In genomic region chr2:153059338-153060052, GRCh38 we compare ENCODE assay signal across 13 cellular contexts.
DNase-seq lines count a peak whose midpoint lies in the region; ATAC-seq and TF ChIP-seq lines count a peak whose summit lies in the region.
"Had no signal": no experiment of that assay in that cellular context is flagged by ENCODE, and none has a peak within 500 bp of the region (broad histone marks: within the 10 kb centered on the region; RNA-seq: fewer than 3 reads in every experiment).

No MANE protein-coding gene starts in this region.

- ATAC-seq in esophagus mucosa (peak; percentile 98), HG02884 (IDR thresholded peaks at IDR 0.05; ENCODE audit: unreplicated experiment) (no peak)

- no peak overlapping the region for H3K4me3 Mint-ChIP-seq in CD14-positive monocyte
- H3K4me3 Mint-ChIP-seq: T-helper 2 cell treated with Interferon-gamma antibody and Interleukin-4, amounts not matched to agents 5 μg/mL and 100 μg/mL, for 36 hours had no signal

- intact Hi-C loops in prostate gland (cut with DNase I) = no loop called here
- intact Hi-C loops in CD14-positive monocyte (cut with micrococcal nuclease) = no loop called here

- no peaks in the 10 kb centered on the region for H3K9me3 ChIP-seq in prostate gland
- H3K9me3 ChIP-seq: right atrium auricular region had no signal

- TF ChIP-seq CTCF in prostate gland (IDR thresholded peaks at IDR 0.05) = no peak
- TF ChIP-seq CTCF in CD14-positive monocyte (IDR thresholded peaks at IDR 0.05) = no peak

- no peak overlapping the region for H3K4me3 ChIP-seq in prostate gland
- H3K4me3 ChIP-seq: right atrium auricular region had no signal

- no peaks in the 10 kb centered on the region for H3K36me3 Mint-ChIP-seq in CD14-positive monocyte

- peak; percentile 29 for DNase-seq in DMS 273 (lab: John Stamatoyannopoulos, UW; ENCODE audit: unreplicated experiment)
- DNase-seq in DMS 273 treated with DMSO at 0.1 percent for 48 hours (lab: John Stamatoyannopoulos, UW) = no peak
- DNase-seq in NCI-H510A (lab: John Stamatoyannopoulos, UW) = peak; percentile 17
- peak; percentile 51 for DNase-seq in prostate gland (ENCODE audit: low spot score)
- DNase-seq in CD14-positive monocyte (ENCODE audit: low spot score) = no peak
- DNase-seq in activated T-cell treated with anti-CD3 and anti-CD28 coated beads, Interleukin-2, amount 50 U/mL, for 1 hour = no peak
- DNase-seq: NCI-H1048 had no signal

- no peak overlapping the region for H3K27ac Mint-ChIP-seq in CD14-positive monocyte
- H3K27ac Mint-ChIP-seq: activated T-helper 2 cell treated with anti-CD3 and anti-CD28 coated beads, Interferon-gamma antibody, Interleukin-2, Interleukin-4, amounts not matched to agents 10 μg/mL and 5 μg/mL and 100 μg/mL, durations not matched to agents 14 hours and 24 hours and 36 hours; T-helper 2 cell treated with Interferon-gamma antibody and Interleukin-4, amounts not matched to agents 5 μg/mL and 100 μg/mL, for 36 hours had no signal

- H3K4me1 Mint-ChIP-seq in CD14-positive monocyte = no peaks in the 10 kb centered on the region

- H3K27me3 Mint-ChIP-seq in CD14-positive monocyte (ENCODE audit: low read depth in 3 of 3) = no peaks in the 10 kb centered on the region

- WGBS in prostate gland = 17% methylated on average over 3 of the region's 3 CpGs

- no peaks in the 10 kb centered on the region for H3K27me3 ChIP-seq in prostate gland (replicated peaks; ENCODE audit: insufficient read depth)
- H3K27me3 ChIP-seq: right atrium auricular region had no signal

- H3K4me1 ChIP-seq in prostate gland (replicated peaks) = no peaks in the 10 kb centered on the region
- H3K4me1 ChIP-seq: right atrium auricular region had no signal

- TF ChIP-seq POLR2A in prostate gland (IDR thresholded peaks at IDR 0.05) = no peak

- H3K9me3 Mint-ChIP-seq in CD14-positive monocyte = peaks cover 0 to 3% (median 0%) of the 10 kb centered on the region in 7 donors
- H3K9me3 Mint-ChIP-seq: activated T-helper 2 cell treated with anti-CD3 and anti-CD28 coated beads, Interferon-gamma antibody, Interleukin-2, Interleukin-4, amounts not matched to agents 10 μg/mL and 5 μg/mL and 100 μg/mL, durations not matched to agents 14 hours and 24 hours and 36 hours; T-helper 2 cell treated with Interferon-gamma antibody and Interleukin-4, amounts not matched to agents 5 μg/mL and 100 μg/mL, for 36 hours had no signal

- H3K27ac ChIP-seq in prostate gland = no peak overlapping the region
- H3K27ac ChIP-seq: 22Rv1, right atrium auricular region had no signal

- H3K36me3 ChIP-seq in prostate gland = no peaks in the 10 kb centered on the region
- H3K36me3 ChIP-seq: right atrium auricular region had no signal

Comparison
In these comparisons a context has a peak if more than half of its experiments do, and no peak if none do; other contexts are left out.
1. DNase-seq: peak in DMS 273 (single experiment), NCI-H510A (single experiment) and prostate gland (single experiment); none in DMS 273 treated with DMSO at 0.1 percent for 48 hours (single experiment), CD14-positive monocyte (single experiment) and activated T-cell treated with anti-CD3 and anti-CD28 coated beads, Interleukin-2, amount 50 U/mL, for 1 hour (single experiment).